3 cellular contexts compared by ENCODE assay signal in the genomic region with DNA sequence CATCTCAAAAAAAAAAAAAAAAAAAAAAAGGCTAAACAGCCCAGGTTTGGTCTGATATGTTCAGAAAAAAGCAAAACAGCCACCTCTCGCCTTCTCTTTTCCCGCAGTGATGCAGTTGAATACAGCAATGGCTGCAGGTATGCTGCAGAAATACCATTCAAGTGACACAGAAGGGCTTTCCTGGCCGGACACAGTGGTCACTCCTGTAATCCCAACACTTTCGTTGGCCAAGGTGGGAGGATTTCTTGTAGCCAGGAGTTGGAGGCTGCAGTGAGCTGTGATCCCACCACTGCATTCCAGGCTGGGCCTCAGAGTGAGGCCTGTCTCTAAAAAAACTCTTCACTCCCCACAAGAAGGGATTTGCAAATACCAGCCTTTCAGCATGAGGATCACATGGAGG. TPM values are rescaled to one million over a fixed set of nuclear protein-coding genes. Genes with fewer than 3 reads are reported as not detected.
"Had no signal": no experiment of that assay in that cellular context is flagged by ENCODE, and none has a peak within 500 bp of the region (broad histone marks: within the 10 kb centered on the region; RNA-seq: fewer than 3 reads in every experiment).

No MANE protein-coding gene starts in this region.

RNA-seq across cellular contexts. Expression of a gene that starts 29.6 kb away (rescaled TPM):
- total RNA-seq: M059J, Right ventricle myocardium superior, SJSA1 had no signal
